In the genomic region with DNA sequence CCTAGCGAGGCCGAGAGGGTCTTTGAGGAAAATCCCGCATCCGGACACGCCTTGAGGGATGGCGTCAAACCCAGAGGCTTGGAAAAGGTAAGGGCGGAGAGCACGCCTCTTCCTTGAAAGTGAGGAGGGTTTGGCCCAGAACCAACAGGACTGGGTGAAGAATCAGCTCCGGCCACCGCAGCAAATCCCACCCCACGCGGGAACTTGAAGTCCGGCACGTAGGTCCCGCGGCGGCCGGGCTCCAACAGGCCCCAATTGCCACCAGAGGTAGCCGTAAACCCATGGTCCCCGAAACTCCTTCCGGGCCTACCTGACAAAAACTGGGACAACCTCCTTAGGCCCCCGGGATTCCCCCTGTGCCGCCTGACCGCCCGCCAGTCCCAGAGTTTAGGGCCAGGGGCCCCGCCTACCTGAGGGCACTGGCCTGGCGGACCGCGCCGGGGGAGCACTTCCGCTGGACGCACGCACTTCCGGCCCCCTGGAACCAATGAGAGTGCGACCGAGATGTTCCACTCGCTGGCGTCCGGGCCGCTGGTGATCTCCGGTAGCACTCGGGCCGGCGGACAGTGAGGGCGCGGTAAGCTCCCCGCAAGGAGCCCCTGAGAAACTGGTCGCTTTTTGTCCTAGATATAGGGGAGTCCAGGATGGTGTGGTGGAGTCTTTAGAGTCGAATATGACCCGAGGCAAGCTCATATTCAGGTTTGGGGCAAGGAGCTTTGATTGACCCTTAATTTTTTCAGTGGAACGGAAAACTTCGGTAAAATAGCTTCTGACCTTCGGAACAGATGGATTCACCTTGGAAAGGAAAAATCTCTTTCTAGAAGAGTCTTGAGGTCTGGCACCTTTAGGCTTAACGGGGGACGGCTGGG, we compare ENCODE assay signal across 1 cellular context.
A peak's percentile ranks its signal among the peaks of the same experiment; 100 is the strongest.
TF ChIP-seq lines count a peak whose summit lies in the region.

TSS of gene LZIC (minus strand) at position 453 of the 869 bp plus-strand sequence. CDS start 6,772 bp downstream, outside the sequence.
TSS of gene NMNAT1 (plus strand) at position 537 of the 869 bp plus-strand sequence. CDS start 28,599 bp downstream, outside the sequence.

TF ChIP-seq in H1, 55 proteins besides CTCF, POLR2A, EP300 and RAD21 (continued from another document):
- TF ChIP-seq GTF2F1 (IDR thresholded peaks at IDR 0.05; ENCODE audit: borderline replicate concordance, low read depth, low read length) (peak; percentile 19; the same call in 1 of the 2 replicates), KDM1A (IDR thresholded peaks at IDR 0.05; ENCODE audit: borderline replicate concordance, low read length) (no peak), NRF1 (IDR thresholded peaks at IDR 0.05; ENCODE audit: low read depth, low read length) (no peak)
TF ChIP-seq in H1: peak in this region for 28.
